ENCODE assay signal across 8 cellular contexts in the genomic region with DNA sequence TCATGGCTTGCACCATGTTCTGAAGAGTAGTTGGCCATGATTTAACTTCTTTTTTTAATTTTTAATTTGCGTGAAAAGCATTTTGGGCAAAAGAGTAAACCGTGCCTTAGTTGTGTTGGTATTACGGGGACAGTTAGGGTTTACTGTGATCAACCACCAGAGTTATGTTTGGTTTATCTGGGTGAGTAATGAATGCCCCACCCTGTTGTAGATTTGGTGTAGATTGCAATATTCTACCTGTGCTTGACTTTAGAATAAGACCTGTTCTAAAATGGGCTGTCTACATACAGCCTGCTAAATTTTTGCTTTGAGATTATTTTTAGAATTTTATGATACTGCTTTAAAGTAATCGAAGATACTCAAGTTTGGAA. TPM values are rescaled to one million over a fixed set of nuclear protein-coding genes. Genes with fewer than 3 reads are reported as not detected.
DNase-seq lines count a peak whose midpoint lies in the region; ATAC-seq and TF ChIP-seq lines count a peak whose summit lies in the region.

No MANE protein-coding gene starts in this region.

- intact Hi-C loops in activated naive CD4-positive, alpha-beta T cell treated with anti-CD3 and anti-CD28 coated beads for 36 hours (cut with micrococcal nuclease), result loop anchor here (5.0 to 10.0 kb wide), 4 partner anchors 309 to 1349 kb away; a partner anchor contains a TSS
- intact Hi-C loops in activated CD8-positive, alpha-beta T cell treated with anti-CD3 and anti-CD28 coated beads for 36 hours (cut with micrococcal nuclease), result loop anchor here (5.0 to 10.0 kb wide), 4 partner anchors 66 to 1346 kb away; a partner anchor contains a TSS

- DNase-seq in activated naive CD4-positive, alpha-beta T cell treated with anti-CD3 and anti-CD28 coated beads for 36 hours, result no peak
- DNase-seq in activated naive CD4-positive, alpha-beta T cell (lab: John Stamatoyannopoulos, UW), result no peak
- no peak for DNase-seq in activated CD8-positive, alpha-beta T cell treated with anti-CD3 and anti-CD28 coated beads for 36 hours
- DNase-seq in immature natural killer cell, result peak in 1 of 3 donors; percentile 14
- no peak for DNase-seq in thoracic aorta (ENCODE audit: low spot score)
- no peak for DNase-seq in NCI-H2107 (lab: John Stamatoyannopoulos, UW)
- DNase-seq in NCI-H226, result no peak

- no peak for TF ChIP-seq CTCF in activated CD8-positive, alpha-beta T cell treated with anti-CD3 and anti-CD28 coated beads for 36 hours (IDR thresholded peaks at IDR 0.05)
- no peak for TF ChIP-seq CTCF in thoracic aorta (IDR thresholded peaks at IDR 0.05)

- peak overlapping the region; percentile 96 for H3K4me3 ChIP-seq in thoracic aorta

- no peaks in the 10 kb centered on the region for H3K9me3 ChIP-seq in thoracic aorta

- H3K4me1 ChIP-seq in thoracic aorta (ENCODE audit: control insufficient read depth in 1 of 2, low read depth in 2 of 2), result peaks cover 22 to 29% of the 10 kb centered on the region in 2 donors

- no peaks in the 10 kb centered on the region for H3K27me3 ChIP-seq in thoracic aorta (replicated peaks; ENCODE audit: insufficient read depth)

- peaks cover 2% of the 10 kb centered on the region for H3K27me3 Mint-ChIP-seq in activated naive CD4-positive, alpha-beta T cell treated with anti-CD3 and anti-CD28 coated beads for 36 hours (ENCODE audit: low read depth)
- H3K27me3 Mint-ChIP-seq in activated CD8-positive, alpha-beta T cell treated with anti-CD3 and anti-CD28 coated beads for 36 hours, result peaks cover 2% of the 10 kb centered on the region
- H3K27me3 Mint-ChIP-seq in immature natural killer cell (ENCODE audit: low read depth in 3 of 3), result peaks cover 7 to 11% (median 11%) of the 10 kb centered on the region in 3 donors

- ATAC-seq in activated CD8-positive, alpha-beta T cell treated with anti-CD3 and anti-CD28 coated beads for 36 hours, result no peak
- no peak for ATAC-seq in thoracic aorta (ENCODE audit: insufficient number of reproducible peaks, low FRiP score, low read depth)
- ATAC-seq in GM18873 (IDR thresholded peaks at IDR 0.05; ENCODE audit: low FRiP score, unreplicated experiment), result no peak

- H3K36me3 ChIP-seq in thoracic aorta, result no peaks in the 10 kb centered on the region

- CTCF ChIA-PET in activated naive CD4-positive, alpha-beta T cell treated with anti-CD3 and anti-CD28 coated beads for 36 hours (lab: Charles Lee), result no interaction called here
- CTCF ChIA-PET in activated CD8-positive, alpha-beta T cell treated with anti-CD3 and anti-CD28 coated beads for 36 hours (lab: Charles Lee), result interaction anchor here (1.1 kb wide), 1 partner anchor 95 kb away, joined by 5 read pairs; no protein-coding TSS in a partner anchor

- no peaks in the 10 kb centered on the region for H3K9me3 Mint-ChIP-seq in activated naive CD4-positive, alpha-beta T cell treated with anti-CD3 and anti-CD28 coated beads for 36 hours
- H3K9me3 Mint-ChIP-seq in activated CD8-positive, alpha-beta T cell treated with anti-CD3 and anti-CD28 coated beads for 36 hours, result no peaks in the 10 kb centered on the region
- H3K9me3 Mint-ChIP-seq in immature natural killer cell, result no peaks in the 10 kb centered on the region

- peak overlapping the region; percentile 83 for H3K27ac Mint-ChIP-seq in activated naive CD4-positive, alpha-beta T cell treated with anti-CD3 and anti-CD28 coated beads for 36 hours
- peak overlapping the region; percentile 90 for H3K27ac Mint-ChIP-seq in activated CD8-positive, alpha-beta T cell treated with anti-CD3 and anti-CD28 coated beads for 36 hours
- peak overlapping the region; percentile 78 to 94 (median 93) for H3K27ac Mint-ChIP-seq in immature natural killer cell

- H3K4me3 Mint-ChIP-seq in activated naive CD4-positive, alpha-beta T cell treated with anti-CD3 and anti-CD28 coated beads for 36 hours, result peak overlapping the region; percentile 91
- H3K4me3 Mint-ChIP-seq in activated CD8-positive, alpha-beta T cell treated with anti-CD3 and anti-CD28 coated beads for 36 hours, result peak overlapping the region; percentile 94
- peak overlapping the region; percentile 89 to 97 (median 94) for H3K4me3 Mint-ChIP-seq in immature natural killer cell

- H3K27ac ChIP-seq in thoracic aorta, result no peak overlapping the region

- H3K4me1 Mint-ChIP-seq in activated naive CD4-positive, alpha-beta T cell treated with anti-CD3 and anti-CD28 coated beads for 36 hours (ENCODE audit: low read depth), result peaks cover 37% of the 10 kb centered on the region
- H3K4me1 Mint-ChIP-seq in activated CD8-positive, alpha-beta T cell treated with anti-CD3 and anti-CD28 coated beads for 36 hours (ENCODE audit: low read depth), result peaks cover 33% of the 10 kb centered on the region
- peaks cover 53 to 64% of the 10 kb centered on the region in 2 donors for H3K4me1 Mint-ChIP-seq in immature natural killer cell

- POLR2A ChIA-PET in activated CD8-positive, alpha-beta T cell treated with anti-CD3 and anti-CD28 coated beads for 36 hours (lab: Charles Lee), result interaction anchor here (1.1 to 1.5 kb wide), 2 partner anchors 18 to 29 kb away, joined by 3 to 5 read pairs; no protein-coding TSS in a partner anchor

- peaks cover 2% of the 10 kb centered on the region for H3K36me3 Mint-ChIP-seq in activated naive CD4-positive, alpha-beta T cell treated with anti-CD3 and anti-CD28 coated beads for 36 hours (ENCODE audit: low read depth)
- peaks cover 3% of the 10 kb centered on the region for H3K36me3 Mint-ChIP-seq in activated CD8-positive, alpha-beta T cell treated with anti-CD3 and anti-CD28 coated beads for 36 hours (ENCODE audit: low read depth)
- H3K36me3 Mint-ChIP-seq in immature natural killer cell, result no peaks in the 10 kb centered on the region

RNA-seq across cellular contexts. Expression of a gene that starts 1.4 kb away (rescaled TPM):
- total RNA-seq in activated naive CD4-positive, alpha-beta T cell treated with anti-CD3 and anti-CD28 coated beads for 36 hours, result 10 to 100 TPM; 24.7 to 27.8 TPM
- total RNA-seq in activated CD8-positive, alpha-beta T cell treated with anti-CD3 and anti-CD28 coated beads for 36 hours, result 10 to 100 TPM; 34.1 to 34.6 TPM
- 10 to 100 TPM in 1 of 3 donors, 1 to 10 TPM in 2; 9.6 to 12.1 (median 9.8) TPM for polyA plus RNA-seq in immature natural killer cell
- total RNA-seq in thoracic aorta, result 10 to 100 TPM; 32.0 to 43.5 TPM
